ENCODE assay signal across 8 cellular contexts in the genomic region with DNA sequence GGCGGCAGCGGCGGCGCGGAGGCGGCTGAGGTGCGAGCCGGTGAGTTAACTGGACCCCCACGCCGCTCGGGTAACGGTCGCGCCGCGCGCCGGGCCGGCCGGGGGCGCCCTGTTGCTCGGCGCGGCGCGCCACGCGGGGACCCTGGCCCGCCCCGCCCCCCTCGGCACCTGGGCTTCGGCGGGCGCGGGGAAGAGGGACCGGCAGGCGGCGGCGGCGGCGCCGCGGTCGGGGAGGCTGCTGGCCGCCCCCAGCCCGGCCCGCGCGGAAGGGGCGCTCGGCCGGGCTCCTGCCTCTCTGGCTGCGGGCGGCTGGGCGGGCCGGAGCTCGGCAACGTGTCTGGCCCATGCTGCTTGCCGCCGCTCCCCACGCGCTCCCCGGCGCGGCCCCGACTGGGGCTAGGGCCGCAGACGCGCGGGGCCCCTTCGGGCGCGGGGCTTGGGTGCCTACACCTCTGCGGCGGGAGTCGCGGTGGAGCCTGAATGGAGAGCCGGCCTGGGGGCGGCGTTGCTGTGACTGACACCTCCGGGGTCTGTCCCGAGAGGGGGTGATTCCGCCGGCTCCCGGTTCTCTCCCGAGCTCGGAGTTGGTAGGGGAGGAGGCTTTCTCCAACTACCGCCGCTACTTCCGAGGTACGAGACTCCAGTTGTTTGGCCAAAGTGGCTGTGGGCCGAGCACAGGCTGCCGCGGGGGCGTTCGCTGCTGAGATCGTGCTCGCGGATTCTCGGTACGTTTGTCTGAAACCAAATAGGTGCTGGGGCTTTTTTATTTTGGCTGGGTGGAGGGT. TPM values are rescaled to one million over a fixed set of nuclear protein-coding genes. Genes with fewer than 3 reads are reported as not detected.
A peak's percentile ranks its signal among the peaks of the same experiment; 100 is the strongest.
DNase-seq lines count a peak whose midpoint lies in the region; ATAC-seq, FAIRE-seq and TF ChIP-seq lines count a peak whose summit lies in the region.

No MANE protein-coding gene starts in this region.

- TF ChIP-seq CTCF in K562 (IDR thresholded peaks at IDR 0.05 in 2 of 3, conservative IDR thresholded peaks at IDR 0.05 in 1 of 3; ENCODE audit: insufficient read depth in 2 of 3, low read depth in 1 of 3, low read length in 3 of 3), result no peak

- peak overlapping the region; percentile 88 for H2AFZ ChIP-seq in K562 (ENCODE audit: low read depth, low read length)

- H3K4me3 Mint-ChIP-seq in T-cell, result peak overlapping the region; percentile 92 to 98 (median 95)

- H3K27ac ChIP-seq in HUES48 (ENCODE audit: low read depth, low read length), result peak overlapping the region; percentile 84
- H3K27ac ChIP-seq in K562 (ENCODE audit: extremely low read depth, low read depth, low read length), result peak overlapping the region; percentile 65
- H3K27ac ChIP-seq in iPS-20b (ENCODE audit: low read length), result no peak overlapping the region

- CTCF ChIA-PET in T-cell (lab: Charles Lee), result interaction anchor here (0.6 to 1.0 kb wide), 3 partner anchors 13 to 1094 kb away, joined by 3 to 5 read pairs (median 3); no protein-coding TSS in a partner anchor
- CTCF ChIA-PET in K562 (lab: Yijun Ruan, JAX; ENCODE audit: low intra/inter-chr PET ratio), result no interaction called here

- peak overlapping the region; percentile 76 for H3K4me3 ChIP-seq in HUES48 (ENCODE audit: low read depth, low read length)
- peak overlapping the region; percentile 74 for H3K4me3 ChIP-seq in K562
- peak overlapping the region; percentile 90 for H3K4me3 ChIP-seq in iPS-20b (ENCODE audit: low read length)
- H3K4me3 ChIP-seq in skeletal muscle satellite cell (ENCODE audit: low read length), result peak overlapping the region; percentile 93

- no peak for TF ChIP-seq RAD21 in K562 (CRISPR knock-in tag; conservative IDR thresholded peaks at IDR 0.05 in 1 of 2, IDR thresholded peaks at IDR 0.05 in 1 of 2)

- no TSS peak for BruUV-seq in K562 (replicated peaks; lab: Mats Ljungman, UMichigan)

- H3K9me3 ChIP-seq in HUES48 (ENCODE audit: control insufficient read depth, insufficient read depth, low read length) (no peaks in the 10 kb centered on the region), K562 (replicated peaks; ENCODE audit: control insufficient read depth, insufficient read depth, low read depth, low read length) (no peaks in the 10 kb centered on the region), iPS-20b (ENCODE audit: insufficient read depth, low read depth, low read length) (no peaks in the 10 kb centered on the region), skeletal muscle satellite cell (replicated peaks; ENCODE audit: low read length) (no peaks in the 10 kb centered on the region)

- TF ChIP-seq EP300 in K562 (IDR thresholded peaks at IDR 0.05; ENCODE audit: low read length), result no peak

- no peaks in the 10 kb centered on the region for H3K36me3 Mint-ChIP-seq in T-cell

- H3K36me3 ChIP-seq in HUES48 (ENCODE audit: control insufficient read depth, insufficient read depth, low read length) (no peaks in the 10 kb centered on the region), K562 (ENCODE audit: control insufficient read depth, insufficient read depth, low read length) (no peaks in the 10 kb centered on the region; the same call in 2 of the 3 replicates), iPS-20b (ENCODE audit: insufficient read depth, low read depth, low read length) (no peaks in the 10 kb centered on the region), skeletal muscle satellite cell (ENCODE audit: insufficient read depth, low read length) (no peaks in the 10 kb centered on the region)

- peak; percentile 15 for FAIRE-seq in K562 (lab: Jason Lieb, UNC)

- no peaks in the 10 kb centered on the region for H3K27me3 Mint-ChIP-seq in T-cell

- peak overlapping the region; percentile 83 for H3K4me2 ChIP-seq in K562 (ENCODE audit: insufficient read depth, low read length)
- H3K4me2 ChIP-seq in skeletal muscle satellite cell (ENCODE audit: low read length), result peak overlapping the region; percentile 94

- in situ Hi-C loops in K562 (cut with MboI), result no loop called here

- peak; percentile 30 for ATAC-seq in GM21515 (IDR thresholded peaks at IDR 0.05; ENCODE audit: unreplicated experiment)
- peak; percentile 46 to 54 (median 50) for ATAC-seq in T-cell (replicated peaks in 1 of 4)
- ATAC-seq in K562, result peak; percentile 65

- H3K27me3 ChIP-seq in HUES48 (ENCODE audit: control insufficient read depth, insufficient read depth, low read length), result peaks cover 12% of the 10 kb centered on the region
- H3K27me3 ChIP-seq in K562 (ENCODE audit: control insufficient read depth in 2 of 2, insufficient read depth in 2 of 2, low read length in 2 of 2), result peaks cover 0 to 6% of the 10 kb centered on the region in 2 experiments; a peak in 3 of 5 replicates
- peaks cover 24% of the 10 kb centered on the region for H3K27me3 ChIP-seq in iPS-20b (ENCODE audit: insufficient read depth, low read length)
- peaks cover 5% of the 10 kb centered on the region for H3K27me3 ChIP-seq in skeletal muscle satellite cell (ENCODE audit: control insufficient read depth, insufficient read depth, low read length)

- peaks cover 51% of the 10 kb centered on the region for H3K79me2 ChIP-seq in K562 (ENCODE audit: control insufficient read depth, insufficient read depth, low read length)

- peaks cover 40 to 48% (median 43%) of the 10 kb centered on the region in 3 donors for H3K4me1 Mint-ChIP-seq in T-cell

- H4K20me1 ChIP-seq in K562 (replicated peaks; ENCODE audit: control insufficient read depth, insufficient read depth, low read length), result peaks cover 6% of the 10 kb centered on the region

- H3K4me1 ChIP-seq in HUES48 (ENCODE audit: control insufficient read depth, insufficient read depth, low read length), result peaks cover 63% of the 10 kb centered on the region
- H3K4me1 ChIP-seq in K562 (replicated peaks in 1 of 2; ENCODE audit: control insufficient read depth in 2 of 2, insufficient read depth in 2 of 2, low read length in 2 of 2), result peaks cover 11 to 17% of the 10 kb centered on the region in 2 experiments; a peak in 4 of 5 replicates
- peaks cover 41% of the 10 kb centered on the region; the same call in 1 of the 2 replicates for H3K4me1 ChIP-seq in iPS-20b (ENCODE audit: insufficient read depth, low read length)
- H3K4me1 ChIP-seq in skeletal muscle satellite cell (ENCODE audit: control insufficient read depth, insufficient read depth, low read length), result peaks cover 16% of the 10 kb centered on the region

- POLR2A ChIA-PET in T-cell (lab: Charles Lee), result interaction anchor here in 1 of 2 donors (0.6 kb wide), 1 partner anchor 21 kb away, joined by 4 read pairs; no protein-coding TSS in a partner anchor
- POLR2A ChIA-PET in K562 (lab: Yijun Ruan, JAX), result interaction anchor here (0.6 to 0.7 kb wide), 4 partner anchors 96 to 995 kb away, joined by 3 read pairs; no protein-coding TSS in a partner anchor

- H3K27ac Mint-ChIP-seq in T-cell, result peak overlapping the region; percentile 65 to 80

- no peaks in the 10 kb centered on the region for H3K9me3 Mint-ChIP-seq in T-cell

- intact Hi-C loops in K562 (cut with micrococcal nuclease), result no loop called here

- no peak for TF ChIP-seq POLR2A in K562 (conservative IDR thresholded peaks at IDR 0.05)

- H3K9ac ChIP-seq in HUES48 (ENCODE audit: low read depth, low read length), result peak overlapping the region; percentile 57
- H3K9ac ChIP-seq in K562 (ENCODE audit: insufficient read depth in 1 of 2, low read depth in 2 of 2, low read length in 2 of 2), result peak overlapping the region; percentile 72 to 93
- peak overlapping the region; percentile 85 for H3K9ac ChIP-seq in iPS-20b (ENCODE audit: low read depth, low read length)
- H3K9ac ChIP-seq in skeletal muscle satellite cell (ENCODE audit: low read depth, low read length), result peak overlapping the region; percentile 72

- WGBS in K562 (ENCODE audit: insufficient coverage, low coverage, missing lambda C conversion rate), result under 1% methylated on average over 31 of the region's 101 CpGs

- H3K9me1 ChIP-seq in K562 (ENCODE audit: control insufficient read depth, insufficient read depth, low read length), result no peaks in the 10 kb centered on the region

- DNase-seq in ELF-1 (ENCODE audit: low read depth, low spot score), result peak; percentile 71
- peak in 26 of 34 experiments; percentile 1 to 49 (median 12) for DNase-seq in T-cell
- peak; percentile 64 to 79 (median 74) for DNase-seq in K562 (ENCODE audit: extremely low read depth in 1 of 4, low spot score in 3 of 4)
- no peak for DNase-seq in DMS153 treated with DMSO at 0.1 percent for 48 hours (lab: John Stamatoyannopoulos, UW; ENCODE audit: unreplicated experiment)

TF ChIP-seq in K562, 482 proteins besides CTCF, POLR2A, EP300 and RAD21 (continues in another document):
- TF ChIP-seq, protein P1, sequence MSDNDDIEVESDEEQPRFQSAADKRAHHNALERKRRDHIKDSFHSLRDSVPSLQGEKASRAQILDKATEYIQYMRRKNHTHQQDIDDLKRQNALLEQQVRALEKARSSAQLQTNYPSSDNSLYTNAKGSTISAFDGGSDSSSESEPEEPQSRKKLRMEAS (CRISPR knock-in tag; IDR thresholded peaks at IDR 0.05), result peak; percentile 24; the same call in 1 of the 2 replicates
- TF ChIP-seq ZNF778 (CRISPR knock-in tag; IDR thresholded peaks at IDR 0.05) (no peak), SIN3A (IDR thresholded peaks at IDR 0.05; ENCODE audit: borderline replicate concordance in 2 of 2, control insufficient read depth in 1 of 2, low read depth in 2 of 2, low read length in 2 of 2) (peak; percentile 19 to 48; a peak in 1 of 4 replicates), LARP7 (IDR thresholded peaks at IDR 0.05) (0 out of 2 replicates have a peak, but pooled peaks have one; percentile 75), RBFOX2 (IDR thresholded peaks at IDR 0.05; ENCODE audit: low read depth, low read length) (peak; percentile 70), EZH2 (IDR thresholded peaks at IDR 0.05; ENCODE audit: borderline replicate concordance, low read depth, low read length) (no peak)

RNA-seq across cellular contexts. Expression of gene PALS2, which starts 0.5 kb away (rescaled TPM):
- 10 to 100 TPM; 26.1 to 60.0 (median 31.0) TPM for total RNA-seq in T-cell
- 7.4 and 46.8 TPM in 2 replicates for total RNA-seq in K562 (2011; cell fraction: chromatin; rRNA removed; ENCODE audit: low replicate concordance)
- total RNA-seq in K562 (2011; cell fraction: nucleolus; rRNA removed), result 3.7 and 6.4 TPM in 2 replicates
- total RNA-seq in K562 (2011; cell fraction: nucleoplasm; rRNA removed), result 14.3 and 25.1 TPM in 2 replicates
- 10.6 and 10.8 TPM in 2 replicates for total RNA-seq in K562 (2014; rRNA removed)
- 23.1 and 26.9 TPM in 2 replicates for total RNA-seq in K562 (2014; rRNA removed; fragmentation: Illumina TruSeq; extraction: Trizol)
- total RNA-seq in K562 (2015; rRNA removed; fragmentation: Illumina TruSeq; extraction: Trizol), result 17.6 and 17.7 TPM in 2 replicates
- total RNA-seq in K562 (2021), result 30.4 and 35.0 TPM in 2 replicates
- polyA plus RNA-seq in K562 (2011; rRNA removed), result 14.4 and 20.2 TPM in 2 replicates
- 2.9 and 5.6 TPM in 2 replicates for polyA plus RNA-seq in K562 (2011; cell fraction: cytosol; rRNA removed)
- 5.3 and 7.9 TPM in 2 replicates for polyA plus RNA-seq in K562 (2011; cell fraction: nucleus; rRNA removed)
- 8.7 and 13.3 TPM in 2 replicates for polyA plus RNA-seq in K562 (2012)
- 15.8 and 17.5 TPM in 2 replicates for polyA plus RNA-seq in K562 (2014; fragmentation: Illumina TruSeq; extraction: Trizol)
- 1 to 10 TPM; 5.9 to 7.2 TPM for polyA plus RNA-seq in K562 (2014; fragmentation: Nextera tagmentation; extraction: Ambion mirVana)
- polyA plus RNA-seq in K562 (2014; rRNA removed), result 11.6 and 18.9 TPM in 2 replicates
- 53.0 and 69.7 TPM in 2 replicates for polyA minus RNA-seq in K562 (2011; rRNA and poly(A)+ RNA removed)
- 19.5 and 19.7 TPM in 2 replicates for polyA minus RNA-seq in K562 (2011; cell fraction: cytosol; rRNA and poly(A)+ RNA removed)
- polyA minus RNA-seq in K562 (2011; cell fraction: nucleus; rRNA and poly(A)+ RNA removed), result 9.0 and 16.4 TPM in 2 replicates
- total RNA-seq in skeletal muscle satellite cell (2012; rRNA removed), result 25.1 and 30.7 TPM in 2 replicates
